Comparison of ENCODE assay signal across 13 cellular contexts in the genomic region with DNA sequence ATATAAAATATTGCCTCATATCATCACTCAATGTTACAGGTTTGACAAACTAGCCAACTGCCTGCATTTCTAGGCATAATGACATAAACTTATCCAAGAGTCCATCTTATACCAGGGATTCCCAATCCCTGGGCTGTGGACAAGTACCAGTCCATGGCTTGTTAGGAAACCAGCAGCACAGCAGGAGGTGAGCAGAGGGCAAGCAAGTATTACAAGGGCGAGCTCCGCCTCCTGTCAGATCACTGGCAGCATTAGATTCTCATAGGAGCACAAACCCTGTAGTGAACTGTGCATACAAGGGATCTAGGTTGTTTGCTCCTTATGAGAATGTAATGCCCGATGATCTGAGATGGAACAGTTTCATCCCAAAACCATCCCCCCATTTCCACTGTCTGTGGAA.
"Had no signal": no experiment of that assay in that cellular context is flagged by ENCODE, and none has a peak within 500 bp of the region (broad histone marks: within the 10 kb centered on the region; RNA-seq: fewer than 3 reads in every experiment).

No MANE protein-coding gene starts in this region.

- H3K9me3 ChIP-seq: ascending aorta, right lobe of liver, spleen had no signal

- H3K4me2 ChIP-seq: hepatocyte had no signal

- H3K4me1 ChIP-seq: right lobe of liver had no signal

- H2AFZ ChIP-seq: hepatocyte had no signal

- H3K27ac ChIP-seq: ascending aorta, dorsolateral prefrontal cortex, hepatocyte, right lobe of liver, spleen had no signal

- H3K4me3 ChIP-seq: ascending aorta, dorsolateral prefrontal cortex, hepatocyte, right lobe of liver, spleen had no signal

- H3K36me3 ChIP-seq: ascending aorta, right lobe of liver had no signal

- H3K79me2 ChIP-seq: hepatocyte had no signal

- H3K27me3 ChIP-seq: ascending aorta, dorsolateral prefrontal cortex, hepatocyte, right lobe of liver, spleen had no signal

- DNase-seq: activated CD4-positive, alpha-beta T cell treated with anti-CD3 and anti-CD28 coated beads for 1 hour; activated CD4-positive, alpha-beta T cell treated with anti-CD3 and anti-CD28 coated beads, Interleukin-2, amount 50 U/mL, for 4 hours; activated naive CD4-positive, alpha-beta T cell treated with anti-CD3 and anti-CD28 coated beads for 36 hours; activated naive CD8-positive, alpha-beta T cell treated with anti-CD3 and anti-CD28 coated beads, Interleukin-2, amount 50 U/mL, for 24 hours; dorsolateral prefrontal cortex; nephron progenitor cell; right lobe of liver; spleen; stimulated activated naive CD8-positive, alpha-beta T cell treated with anti-CD3 and anti-CD28 coated beads, Interleukin-15, amount 100 ng/mL, for 72 hours; T-cell; T1000 had no signal
